In the genomic region with DNA sequence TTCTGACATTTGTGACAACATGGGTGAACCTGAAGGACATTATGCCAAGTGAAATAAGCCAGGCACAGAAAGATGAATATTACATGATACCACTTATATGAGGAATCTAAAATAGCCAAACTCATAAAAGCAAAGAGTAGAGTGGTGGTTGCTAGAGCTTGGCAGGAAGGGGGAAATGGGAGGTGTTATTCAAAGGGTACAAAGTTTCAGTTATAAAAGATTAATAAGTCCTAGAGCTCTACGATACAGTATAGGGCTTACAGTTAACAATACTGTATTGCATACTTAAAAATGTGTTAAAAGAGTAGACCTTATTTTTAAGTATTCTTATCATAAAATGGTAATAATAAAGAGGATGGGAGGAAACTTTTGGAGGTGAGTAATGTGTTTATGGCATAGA, we compare ENCODE assay signal across 7 cellular contexts.
"Had no signal": no experiment of that assay in that cellular context is flagged by ENCODE, and none has a peak within 500 bp of the region (broad histone marks: within the 10 kb centered on the region; RNA-seq: fewer than 3 reads in every experiment).

No MANE protein-coding gene starts in this region.

- DNase-seq: IMR-90, KBM-7, KG1 had no signal

- ATAC-seq: HepG2, K562 had no signal

- FAIRE-seq: HepG2, HTR-8/SVneo, K562 had no signal

- H3K4me3 ChIP-seq: K562 had no signal

- H3K27ac ChIP-seq: HL-60 had no signal
